Comparison of ENCODE assay signal across 1 cellular context in genomic region chr22:41946360-41947180, GRCh38.
A peak's percentile ranks its signal among the peaks of the same experiment; 100 is the strongest.
TF ChIP-seq lines count a peak whose summit lies in the region.

Gene CENPM, minus strand, starts transcription at chr22:41947152. Its CDS starts 76 bp downstream, at chr22:41947076.

TF ChIP-seq in K562, 482 proteins besides CTCF, POLR2A, EP300 and RAD21 (continued from another document):
- TF ChIP-seq, protein P1, sequence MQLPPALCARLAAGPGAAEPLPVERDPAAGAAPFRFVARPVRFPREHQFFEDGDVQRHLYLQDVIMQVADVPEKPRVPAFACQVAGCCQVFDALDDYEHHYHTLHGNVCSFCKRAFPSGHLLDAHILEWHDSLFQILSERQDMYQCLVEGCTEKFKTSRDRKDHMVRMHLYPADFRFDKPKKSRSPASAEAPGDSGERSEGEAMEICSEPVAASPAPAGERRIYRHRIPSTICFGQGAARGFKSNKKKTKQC (CRISPR knock-in tag; IDR thresholded peaks at IDR 0.05): peak; percentile 65
- TF ChIP-seq CTBP1 (IDR thresholded peaks at IDR 0.05; ENCODE audit: borderline replicate concordance) (peak; percentile 38; the same call in 1 of the 2 replicates), NONO (IDR thresholded peaks at IDR 0.05; ENCODE audit: low read depth in 2 of 2, low read length in 1 of 2) (peak in 1 of 2 experiments; percentile 71; a peak in 1 of 4 replicates)
